ENCODE assay signal across 15 cellular contexts in the genomic region with DNA sequence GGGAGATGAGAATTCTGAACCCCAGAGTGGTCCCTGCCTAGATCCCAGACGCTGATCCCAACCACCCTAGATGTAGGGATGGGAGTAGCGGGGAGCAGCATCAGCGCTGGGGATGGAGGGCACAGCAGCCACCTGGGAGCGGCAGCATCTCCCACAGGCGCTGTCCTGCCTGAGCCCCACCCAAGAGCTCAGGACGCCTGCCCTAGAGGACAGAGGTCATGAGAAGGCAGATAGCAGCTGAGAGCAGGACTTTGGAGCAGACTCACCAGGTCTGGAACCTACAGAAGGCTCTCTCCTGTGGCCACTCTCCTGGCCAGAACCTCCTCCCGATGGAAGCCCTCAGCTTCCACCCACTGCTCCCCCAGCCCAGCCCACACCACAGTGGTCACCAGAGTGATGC. TPM values are rescaled to one million over a fixed set of nuclear protein-coding genes. Genes with fewer than 3 reads are reported as not detected.
DNase-seq lines count a peak whose midpoint lies in the region; ATAC-seq and TF ChIP-seq lines count a peak whose summit lies in the region.
"Had no signal": no experiment of that assay in that cellular context is flagged by ENCODE, and none has a peak within 500 bp of the region (broad histone marks: within the 10 kb centered on the region; RNA-seq: fewer than 3 reads in every experiment).

No MANE protein-coding gene starts in this region.

- H3K9me2 ChIP-seq in Loucy (replicated peaks; ENCODE audit: low read depth, low read length), result no peaks in the 10 kb centered on the region

- peaks cover 94% of the 10 kb centered on the region for H3K79me2 ChIP-seq in Loucy (ENCODE audit: insufficient read depth, low read length)

- H3K4me3 Mint-ChIP-seq in natural killer cell treated with Interleukin-12 subunit alpha and Interleukin-12 subunit beta and Interleukin-15 and Interleukin-18, amount 100 ng/mL, for 72 hours, result no peak overlapping the region

- ATAC-seq in lung (ENCODE audit: insufficient read depth, low FRiP score) (no peak), HG02610 (IDR thresholded peaks at IDR 0.05; ENCODE audit: unreplicated experiment) (no peak), foreskin keratinocyte (no peak)
- ATAC-seq in natural killer cell treated with Interleukin-12 subunit alpha and Interleukin-12 subunit beta and Interleukin-15 and Interleukin-18, amount 100 ng/mL, for 72 hours, result no peak

- H3K27me3 Mint-ChIP-seq in natural killer cell treated with Interleukin-12 subunit alpha and Interleukin-12 subunit beta and Interleukin-15 and Interleukin-18, amount 100 ng/mL, for 72 hours, result no peaks in the 10 kb centered on the region

- DNase-seq in colonic mucosa (peak; percentile 80), lung (ENCODE audit: low spot score) (no peak), foreskin keratinocyte (no peak)
- DNase-seq in natural killer cell treated with Interleukin-12 subunit alpha and Interleukin-12 subunit beta and Interleukin-15 and Interleukin-18, amount 100 ng/mL, for 72 hours (ENCODE audit: low spot score), result no peak
- DNase-seq: activated CD4-positive, CD25-positive, alpha-beta regulatory T cell treated with anti-CD3 and anti-CD28 coated beads, Interleukin-2, amount 50 U/mL, for 72 hours; activated effector memory CD4-positive, alpha-beta T cell treated with Interleukin-2 at 50 U/mL for 16 hours; mesendoderm; MV-4-11; NCI-H2029; NCI-H524 treated with DMSO at 0.1 percent for 48 hours; T-helper 9 cell had no signal

- H3K9me3 Mint-ChIP-seq in natural killer cell treated with Interleukin-12 subunit alpha and Interleukin-12 subunit beta and Interleukin-15 and Interleukin-18, amount 100 ng/mL, for 72 hours, result no peaks in the 10 kb centered on the region

- intact Hi-C loops in colonic mucosa (cut with DNase I), result no loop called here

- H3K36me3 Mint-ChIP-seq in natural killer cell treated with Interleukin-12 subunit alpha and Interleukin-12 subunit beta and Interleukin-15 and Interleukin-18, amount 100 ng/mL, for 72 hours, result no peaks in the 10 kb centered on the region

- H2AFZ ChIP-seq in Loucy (ENCODE audit: low read length), result no peak overlapping the region

- WGBS in lung, 2 donors, result 90 to 94% methylated on average over 7 of the region's 7 CpGs

- no peak for TF ChIP-seq CTCF in Loucy (conservative IDR thresholded peaks at IDR 0.05; ENCODE audit: low read length)
- no peak for TF ChIP-seq CTCF in colonic mucosa (IDR thresholded peaks at IDR 0.05)
- no peak for TF ChIP-seq CTCF in lung (IDR thresholded peaks at IDR 0.05; ENCODE audit: control extremely low read depth, extremely low read depth)
- no peak for TF ChIP-seq CTCF in foreskin keratinocyte (conservative IDR thresholded peaks at IDR 0.05)

- H3K36me3 ChIP-seq in Loucy (ENCODE audit: insufficient read depth, low read length) (no peaks in the 10 kb centered on the region), colonic mucosa (no peaks in the 10 kb centered on the region), lung (ENCODE audit: control insufficient read depth in 2 of 2, insufficient read depth in 2 of 2, low read length in 2 of 2) (no peaks in the 10 kb centered on the region), subcutaneous abdominal adipose tissue (ENCODE audit: control insufficient read depth in 5 of 5, insufficient read depth in 5 of 5, low read length in 5 of 5) (no peaks in the 10 kb centered on the region)

- H3K4me1 ChIP-seq in Loucy (ENCODE audit: insufficient read depth, low read length, poor library complexity, severe bottlenecking) (peaks cover 48% of the 10 kb centered on the region), colonic mucosa (peaks cover 40% of the 10 kb centered on the region), lung (ENCODE audit: control insufficient read depth in 2 of 2, insufficient read depth in 2 of 2, low read length in 2 of 2) (peaks cover 41 to 58% of the 10 kb centered on the region in 2 donors), subcutaneous abdominal adipose tissue (ENCODE audit: control insufficient read depth in 5 of 5, insufficient read depth in 5 of 5, low read length in 5 of 5) (peaks cover 0 to 90% (median 32%) of the 10 kb centered on the region in 5 donors), foreskin keratinocyte (peaks cover 8% of the 10 kb centered on the region)

- H3K27me3 ChIP-seq in Loucy (ENCODE audit: insufficient read depth, low read length, poor library complexity, severe bottlenecking) (no peaks in the 10 kb centered on the region), colonic mucosa (no peaks in the 10 kb centered on the region), lung (ENCODE audit: control insufficient read depth, insufficient read depth) (no peaks in the 10 kb centered on the region), subcutaneous abdominal adipose tissue (ENCODE audit: control insufficient read depth in 5 of 5, insufficient read depth in 4 of 5, low read length in 5 of 5) (peaks cover 0 to 3% (median 0%) of the 10 kb centered on the region in 5 donors), foreskin keratinocyte (no peaks in the 10 kb centered on the region)
- H3K27me3 ChIP-seq: BE2C had no signal

- H3K27ac ChIP-seq in colonic mucosa (peak overlapping the region; percentile 90), lung (ENCODE audit: low read depth in 1 of 2, low read length in 1 of 2) (peak overlapping the region; percentile 27 to 76), subcutaneous abdominal adipose tissue (ENCODE audit: low read depth, low read length) (peak overlapping the region; percentile 27), foreskin keratinocyte (no peak overlapping the region)

- H3K9ac ChIP-seq in Loucy (ENCODE audit: low read depth, low read length, poor library complexity, severe bottlenecking) (peak overlapping the region; percentile 6), colonic mucosa (ENCODE audit: low read depth in 2 of 2, low read length in 2 of 2) (peak overlapping the region in 1 of 2 donors; percentile 73), subcutaneous abdominal adipose tissue (ENCODE audit: low read length in 5 of 5) (peak overlapping the region in 2 of 5 donors; percentile 14 to 42)

- H4K20me1 ChIP-seq in Loucy (ENCODE audit: insufficient read depth, low read length, poor library complexity, severe bottlenecking), result peaks cover 14% of the 10 kb centered on the region

- H3F3A ChIP-seq in Loucy (ENCODE audit: low read depth), result no peaks in the 10 kb centered on the region

- no peaks in the 10 kb centered on the region for H3K9me3 ChIP-seq in Loucy (ENCODE audit: insufficient read depth, low read depth, low read length)
- no peaks in the 10 kb centered on the region for H3K9me3 ChIP-seq in colonic mucosa
- H3K9me3 ChIP-seq in lung (ENCODE audit: control insufficient read depth in 2 of 2, insufficient read depth in 1 of 2, low read length in 1 of 2), result no peaks in the 10 kb centered on the region
- no peaks in the 10 kb centered on the region for H3K9me3 ChIP-seq in subcutaneous abdominal adipose tissue (ENCODE audit: control insufficient read depth in 5 of 5, low read length in 5 of 5)
- H3K9me3 ChIP-seq: BE2C had no signal

- peaks cover 9 to 10% of the 10 kb centered on the region in 2 donors for H3K4me1 Mint-ChIP-seq in natural killer cell treated with Interleukin-12 subunit alpha and Interleukin-12 subunit beta and Interleukin-15 and Interleukin-18, amount 100 ng/mL, for 72 hours (ENCODE audit: low read depth in 2 of 2)

- H3K4me2 ChIP-seq in Loucy (ENCODE audit: low read depth, low read length, poor library complexity, severe bottlenecking), result peak overlapping the region; percentile 87

- H3K4me3 ChIP-seq in Loucy (ENCODE audit: low read length, poor library complexity, severe bottlenecking) (no peak overlapping the region), colonic mucosa (no peak overlapping the region), lung (no peak overlapping the region), subcutaneous abdominal adipose tissue (ENCODE audit: low read depth in 1 of 5, low read length in 5 of 5) (no peak overlapping the region)

- no peak overlapping the region for H3K27ac Mint-ChIP-seq in natural killer cell treated with Interleukin-12 subunit alpha and Interleukin-12 subunit beta and Interleukin-15 and Interleukin-18, amount 100 ng/mL, for 72 hours

RNA-seq across cellular contexts. Expression of gene CCDC85C, which starts 7.2 kb away (rescaled TPM):
- total RNA-seq in colonic mucosa (10 to 100 TPM; 54.0 to 73.4 TPM), lung (10 to 100 TPM in 1 of 2 donors, 1 to 10 TPM in 1; 2.8 to 19.8 TPM), foreskin keratinocyte (51.9 and 65.2 TPM in 2 replicates)
- polyA plus RNA-seq in lung (10 to 100 TPM; 16.0 to 19.2 TPM), foreskin keratinocyte (26.0 and 35.4 TPM in 2 replicates)
- 1 to 10 TPM; 2.7 to 3.6 TPM for total RNA-seq in natural killer cell treated with Interleukin-12 subunit alpha and Interleukin-12 subunit beta and Interleukin-15 and Interleukin-18, amount 100 ng/mL, for 72 hours

RNA-seq across cellular contexts. Expression of gene HHIPL1, which starts 48.2 kb away (rescaled TPM):
- total RNA-seq in colonic mucosa (under 1 TPM; 0.44 to 0.93 TPM), lung (1 to 10 TPM; 1.7 to 4.0 TPM), foreskin keratinocyte (0.46 and 0.71 TPM in 2 replicates)
- polyA plus RNA-seq in lung (under 1 TPM; 0.31 to 0.64 TPM), foreskin keratinocyte (0.45 and 0.58 TPM in 2 replicates)
- total RNA-seq in natural killer cell treated with Interleukin-12 subunit alpha and Interleukin-12 subunit beta and Interleukin-15 and Interleukin-18, amount 100 ng/mL, for 72 hours, result not detected
